ENCODE assay signal across 15 cellular contexts in genomic region chr2:30464544-30465170, GRCh38. TPM values are rescaled to one million over a fixed set of nuclear protein-coding genes. Genes with fewer than 3 reads are reported as not detected.
DNase-seq lines count a peak whose midpoint lies in the region; ATAC-seq and TF ChIP-seq lines count a peak whose summit lies in the region.
"Had no signal": no experiment of that assay in that cellular context is flagged by ENCODE, and none has a peak within 500 bp of the region (broad histone marks: within the 10 kb centered on the region; RNA-seq: fewer than 3 reads in every experiment).

No MANE protein-coding gene starts in this region.

- peak overlapping the region in 1 of 2 experiments; percentile 60; a peak in 1 of 4 replicates for H4K8ac ChIP-seq in IMR-90 (ENCODE audit: low read depth in 2 of 2, low read length in 2 of 2)

- H2BK5ac ChIP-seq in IMR-90 (ENCODE audit: low read depth, low read length, poor library complexity, severe bottlenecking) = no peak overlapping the region

- TF ChIP-seq CTCF in IMR-90 (conservative IDR thresholded peaks at IDR 0.05; ENCODE audit: low read depth, low read length) = no peak
- TF ChIP-seq CTCF in nephron progenitor cell (IDR thresholded peaks at IDR 0.05) = no peak

- H4K5ac ChIP-seq in IMR-90 (ENCODE audit: low read depth, low read length) = no peak overlapping the region; the same call in 1 of the 2 replicates

- intact Hi-C loops in IMR-90 (cut with micrococcal nuclease) = no loop called here

- H3K27ac ChIP-seq in CD8-positive, alpha-beta memory T cell (ENCODE audit: low read depth, low read length) = no peak overlapping the region
- H3K27ac ChIP-seq in IMR-90 (ENCODE audit: insufficient read depth, low read length) = no peak overlapping the region
- H3K27ac ChIP-seq: SJSA1 had no signal

- no peaks in the 10 kb centered on the region for H4K20me1 ChIP-seq in IMR-90 (ENCODE audit: insufficient read depth, low read length)

- ATAC-seq in IMR-90 (ENCODE audit: low read depth) = no peak
- ATAC-seq in central memory CD8-positive, alpha-beta T cell (replicated peaks; ENCODE audit: extremely low read depth, poor library complexity, severe bottlenecking) = no peak
- ATAC-seq: effector memory CD8-positive, alpha-beta T cell had no signal

- no peak overlapping the region for H2BK20ac ChIP-seq in IMR-90 (ENCODE audit: low read depth, low read length)

- H2AK5ac ChIP-seq in IMR-90 (ENCODE audit: low read depth, low read length) = no peak overlapping the region

- peaks cover 8% of the 10 kb centered on the region for H3K4me1 ChIP-seq in CD8-positive, alpha-beta memory T cell (ENCODE audit: insufficient read depth, low read length)
- H3K4me1 ChIP-seq in IMR-90 (ENCODE audit: control insufficient read depth, insufficient read depth, low read length) = peaks cover 3% of the 10 kb centered on the region; the same call in 1 of the 2 replicates
- H3K4me1 ChIP-seq: SJSA1 had no signal

- H3K14ac ChIP-seq in IMR-90 (replicated peaks; ENCODE audit: low read depth, low read length) = no peak overlapping the region

- H3K4me3 Mint-ChIP-seq in CD8-positive, alpha-beta memory T cell = no peak overlapping the region
- no peak overlapping the region for H3K4me3 Mint-ChIP-seq in central memory CD8-positive, alpha-beta T cell
- peak overlapping the region; percentile 47 for H3K4me3 Mint-ChIP-seq in nephron progenitor cell
- H3K4me3 Mint-ChIP-seq in T-helper 2 cell treated with Interferon-gamma antibody and Interleukin-4, amounts not matched to agents 5 μg/mL and 100 μg/mL, for 36 hours = no peak overlapping the region
- H3K4me3 Mint-ChIP-seq: effector memory CD8-positive, alpha-beta T cell; immature natural killer cell had no signal

- peaks cover 0 to 2% of the 10 kb centered on the region in 2 donors for H3K27me3 Mint-ChIP-seq in CD8-positive, alpha-beta memory T cell
- H3K27me3 Mint-ChIP-seq in central memory CD8-positive, alpha-beta T cell = no peaks in the 10 kb centered on the region
- H3K27me3 Mint-ChIP-seq in nephron progenitor cell (ENCODE audit: low read depth, poor library complexity) = no peaks in the 10 kb centered on the region
- no peaks in the 10 kb centered on the region for H3K27me3 Mint-ChIP-seq in T-helper 2 cell treated with Interferon-gamma antibody and Interleukin-4, amounts not matched to agents 5 μg/mL and 100 μg/mL, for 36 hours (ENCODE audit: low read depth)
- H3K27me3 Mint-ChIP-seq: effector memory CD8-positive, alpha-beta T cell had no signal

- no peak overlapping the region for H3K4me2 ChIP-seq in IMR-90 (ENCODE audit: low read depth, low read length)

- H2BK120ac ChIP-seq in IMR-90 (ENCODE audit: low read depth, low read length) = no peak overlapping the region

- H3K27ac Mint-ChIP-seq in CD8-positive, alpha-beta memory T cell = peak overlapping the region in 5 of 8 donors; percentile 1 to 71 (median 10)
- H3K27ac Mint-ChIP-seq in central memory CD8-positive, alpha-beta T cell (ENCODE audit: low read depth) = peak overlapping the region; percentile 18
- peak overlapping the region; percentile 98 for H3K27ac Mint-ChIP-seq in nephron progenitor cell
- H3K27ac Mint-ChIP-seq in T-helper 2 cell treated with Interferon-gamma antibody and Interleukin-4, amounts not matched to agents 5 μg/mL and 100 μg/mL, for 36 hours = no peak overlapping the region

- POLR2A ChIA-PET in CD8-positive, alpha-beta memory T cell (lab: Charles Lee) = no interaction called here
- POLR2A ChIA-PET in IMR-90 (lab: Charles Lee; ENCODE audit: unreplicated experiment) = no interaction called here

- H3K9me3 ChIP-seq in CD8-positive, alpha-beta memory T cell (ENCODE audit: low read length) = no peaks in the 10 kb centered on the region
- H3K9me3 ChIP-seq in IMR-90 (ENCODE audit: control insufficient read depth, insufficient read depth, low read length) = no peaks in the 10 kb centered on the region
- H3K9me3 ChIP-seq: SJSA1, testis had no signal

- no peaks in the 10 kb centered on the region for H3K27me3 ChIP-seq in CD8-positive, alpha-beta memory T cell (ENCODE audit: insufficient read depth, low read length, poor library complexity, severe bottlenecking)
- H3K27me3 ChIP-seq in IMR-90 (ENCODE audit: control insufficient read depth, insufficient read depth, low read length) = no peaks in the 10 kb centered on the region
- H3K27me3 ChIP-seq: MG63, SJSA1, testis had no signal

- BruUV-seq in IMR-90 (replicated peaks; lab: Mats Ljungman, UMichigan) = no TSS peak

- H2BK15ac ChIP-seq in IMR-90 (ENCODE audit: low read depth, low read length) = no peak overlapping the region

- no peak overlapping the region for H3K18ac ChIP-seq in IMR-90 (ENCODE audit: low read depth, low read length)

- no peak overlapping the region for H4K91ac ChIP-seq in IMR-90 (ENCODE audit: insufficient read depth, low read depth, low read length)

- no peak overlapping the region for H3K56ac ChIP-seq in IMR-90 (ENCODE audit: extremely low read depth, insufficient read depth, low read length)

- no peak overlapping the region for H3K9ac ChIP-seq in IMR-90 (ENCODE audit: low read depth, low read length)

- H2AFZ ChIP-seq in IMR-90 (replicated peaks; ENCODE audit: low read length, poor library complexity) = no peak overlapping the region

- peaks cover 21 to 37% (median 29%) of the 10 kb centered on the region in 3 donors for H3K4me1 Mint-ChIP-seq in CD8-positive, alpha-beta memory T cell
- H3K4me1 Mint-ChIP-seq in central memory CD8-positive, alpha-beta T cell = peaks cover 25% of the 10 kb centered on the region
- peaks cover 27% of the 10 kb centered on the region for H3K4me1 Mint-ChIP-seq in nephron progenitor cell
- H3K4me1 Mint-ChIP-seq in T-helper 2 cell treated with Interferon-gamma antibody and Interleukin-4, amounts not matched to agents 5 μg/mL and 100 μg/mL, for 36 hours (ENCODE audit: low read depth) = peaks cover 4% of the 10 kb centered on the region

- no peak for TF ChIP-seq POLR2A in IMR-90 (IDR thresholded peaks at IDR 0.05; ENCODE audit: low read depth, low read length)

- in situ Hi-C loops in IMR-90 (cut with MboI; ENCODE audit: low sequenced_read_pairs) = no loop called here

- CTCF ChIA-PET in CD8-positive, alpha-beta memory T cell (lab: Charles Lee) = no interaction called here
- CTCF ChIA-PET in IMR-90 (lab: Yijun Ruan, JAX) = no interaction called here

- no peak for DNase-seq in CD8-positive, alpha-beta memory T cell
- DNase-seq in IMR-90 (no peak), nephron progenitor cell (peak; percentile 30), MV-4-11 (lab: John Stamatoyannopoulos, UW) (no peak), anterior cingulate cortex (lab: John Stamatoyannopoulos, UW) (no peak), midbrain (lab: John Stamatoyannopoulos, UW) (no peak)
- no peak for DNase-seq in central memory CD8-positive, alpha-beta T cell (ENCODE audit: low spot score in 2 of 2)
- DNase-seq in T-helper 2 cell treated with Interferon-gamma antibody and Interleukin-4, amounts not matched to agents 5 μg/mL and 100 μg/mL, for 36 hours (ENCODE audit: low spot score) = no peak
- DNase-seq: activated CD8-positive, alpha-beta memory T cell treated with anti-CD3 and anti-CD28 coated beads for 24 hours; effector memory CD8-positive, alpha-beta T cell; immature natural killer cell; MG63; stimulated activated CD4-positive, alpha-beta T cell treated with anti-CD3 and anti-CD28 coated beads, Interleukin-15, amount 100 ng/mL, for 24 hours; testis had no signal

- dilution Hi-C loops in IMR-90 (cut with HindIII; ENCODE audit: low sequenced_read_pairs, unreplicated experiment) = no loop called here

- H2AK9ac ChIP-seq in IMR-90 (replicated peaks; ENCODE audit: low read depth, low read length, poor library complexity) = no peak overlapping the region

- H3K36me3 Mint-ChIP-seq in CD8-positive, alpha-beta memory T cell = peaks cover 6 to 9% (median 8%) of the 10 kb centered on the region in 3 donors
- H3K36me3 Mint-ChIP-seq in central memory CD8-positive, alpha-beta T cell (ENCODE audit: insufficient read depth) = no peaks in the 10 kb centered on the region
- peaks cover 43% of the 10 kb centered on the region for H3K36me3 Mint-ChIP-seq in nephron progenitor cell (ENCODE audit: low read depth)
- peaks cover 23% of the 10 kb centered on the region for H3K36me3 Mint-ChIP-seq in T-helper 2 cell treated with Interferon-gamma antibody and Interleukin-4, amounts not matched to agents 5 μg/mL and 100 μg/mL, for 36 hours (ENCODE audit: low read depth)

- H3K4ac ChIP-seq in IMR-90 (ENCODE audit: low read depth, low read length) = no peak overlapping the region; the same call in 1 of the 2 replicates

- no peak for TF ChIP-seq RAD21 in IMR-90 (IDR thresholded peaks at IDR 0.05; ENCODE audit: low read length)

- H3K79me1 ChIP-seq in IMR-90 (ENCODE audit: low read depth in 1 of 2, low read length in 2 of 2) = peaks cover 38 to 40% of the 10 kb centered on the region in 2 experiments

- 60% methylated on average over 1 of the region's 4 CpGs; no CpG with 5 or more reads in 1 of the 2 experiments for WGBS in IMR-90 (ENCODE audit: extremely low coverage in 2 of 2, insufficient read length in 1 of 2), 2 experiments

- peaks cover 4% of the 10 kb centered on the region; the same call in 1 of the 2 replicates for H3K9me1 ChIP-seq in IMR-90 (ENCODE audit: insufficient read depth, low read length)

- no peaks in the 10 kb centered on the region for H3K36me3 ChIP-seq in CD8-positive, alpha-beta memory T cell (ENCODE audit: insufficient read depth, low read length)
- H3K36me3 ChIP-seq in IMR-90 (ENCODE audit: control insufficient read depth, insufficient read depth, low read length) = no peaks in the 10 kb centered on the region; the same call in 1 of the 2 replicates
- H3K36me3 ChIP-seq: MG63, SJSA1 had no signal

- H3K4me3 ChIP-seq in CD8-positive, alpha-beta memory T cell (ENCODE audit: low read length) = no peak overlapping the region
- no peak overlapping the region for H3K4me3 ChIP-seq in IMR-90 (ENCODE audit: insufficient read depth, low read depth, low read length)
- H3K4me3 ChIP-seq: MG63, SJSA1, testis had no signal

- H3K23ac ChIP-seq in IMR-90 (ENCODE audit: low read depth, low read length) = peak overlapping the region; percentile 44; the same call in 1 of the 2 replicates

- H3K9me3 Mint-ChIP-seq in CD8-positive, alpha-beta memory T cell = peaks cover 0 to 4% (median 0%) of the 10 kb centered on the region in 5 donors
- no peaks in the 10 kb centered on the region for H3K9me3 Mint-ChIP-seq in central memory CD8-positive, alpha-beta T cell
- peaks cover 29% of the 10 kb centered on the region for H3K9me3 Mint-ChIP-seq in nephron progenitor cell
- peaks cover 10% of the 10 kb centered on the region for H3K9me3 Mint-ChIP-seq in T-helper 2 cell treated with Interferon-gamma antibody and Interleukin-4, amounts not matched to agents 5 μg/mL and 100 μg/mL, for 36 hours
- H3K9me3 Mint-ChIP-seq: effector memory CD8-positive, alpha-beta T cell had no signal

RNA-seq across cellular contexts. Expression of gene LCLAT1, which starts 17.6 kb away (rescaled TPM):
- total RNA-seq in CD8-positive, alpha-beta memory T cell = 10 to 100 TPM; 29.9 to 31.0 TPM
- 18.0 TPM for polyA plus RNA-seq in CD8-positive, alpha-beta memory T cell
- total RNA-seq in IMR-90 (2012; rRNA removed) = 11.5 and 18.3 TPM in 2 replicates
- 6.9 and 7.5 TPM in 2 replicates for polyA plus RNA-seq in IMR-90 (2012; rRNA removed)
- 2.3 and 4.8 TPM in 2 replicates for polyA plus RNA-seq in IMR-90 (2012; cell fraction: cytosol; rRNA removed)
- polyA plus RNA-seq in IMR-90 (2012; cell fraction: nucleus; rRNA removed; ENCODE audit: low replicate concordance) = 1.3 and 5.4 TPM in 2 replicates
